In the genomic region with DNA sequence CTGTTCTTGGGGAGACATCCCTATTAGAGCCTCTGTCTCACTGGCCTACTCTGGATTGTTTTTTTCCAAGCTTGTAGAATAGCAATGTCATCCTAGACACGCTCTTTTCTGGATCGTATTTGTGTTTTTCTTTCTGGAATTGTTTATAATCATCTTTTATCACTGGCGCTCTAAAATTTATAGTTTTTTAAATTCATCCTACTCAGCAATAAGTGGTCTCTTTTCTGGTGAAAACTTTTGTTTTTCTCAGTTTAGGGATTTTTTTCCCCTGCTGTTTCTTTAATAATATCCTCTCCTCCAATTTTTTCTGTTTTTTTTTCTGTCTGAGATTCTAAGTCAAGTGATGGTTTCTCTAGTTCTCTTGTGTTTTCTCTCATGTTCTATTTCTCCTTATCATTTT, we compare ENCODE assay signal across 28 cellular contexts. TPM values are rescaled to one million over a fixed set of nuclear protein-coding genes. Genes with fewer than 3 reads are reported as not detected.
"Had no signal": no experiment of that assay in that cellular context is flagged by ENCODE, and none has a peak within 500 bp of the region (broad histone marks: within the 10 kb centered on the region; RNA-seq: fewer than 3 reads in every experiment).

No MANE protein-coding gene starts in this region.

- DNase-seq: activated CD4-positive, alpha-beta T cell treated with anti-CD3 and anti-CD28 coated beads for 4 hours; activated CD4-positive, alpha-beta T cell treated with anti-CD3 and anti-CD28 coated beads, Interleukin-2, amount 50 U/mL, for 48 hours; activated CD8-positive, alpha-beta memory T cell treated with anti-CD3 and anti-CD28 coated beads, Interleukin-2, amount 10 ng/mL, durations not matched to agents 7 days and 5 days; activated effector memory CD4-positive, alpha-beta T cell treated with Interleukin-2 at 50 U/mL for 16 hours; activated naive CD4-positive, alpha-beta T cell; activated T-cell treated with anti-CD3 and anti-CD28 coated beads, Interleukin-2, amount 50 U/mL, for 24 hours; aorta; caudate nucleus; NCI-H1092; NCI-H1417; NCI-H1694; NCI-H2029; NCI-H2107; NCI-H2171 treated with DMSO at 0.1 percent for 48 hours; NCI-H345; NCI-H510A; NCI-H526 treated with DMSO at 0.1 percent for 48 hours; NCI-H82 had no signal

- H3K27me3 ChIP-seq: breast epithelium had no signal

- H3K9me3 Mint-ChIP-seq: activated naive CD4-positive, alpha-beta T cell treated with anti-CD3 and anti-CD28 coated beads, Interleukin-2, amount 50 U/mL, for 24 hours; activated T-cell treated with anti-CD3 and anti-CD28 coated beads, Interleukin-2, amount 50 U/mL, for 24 hours; activated T-helper 1 cell treated with anti-CD3 and anti-CD28 coated beads, Interleukin-12 subunit alpha, Interleukin-12 subunit beta, Interleukin-2, Interleukin-4 antibody, amounts not matched to agents 30 ng/mL and 10 ng/mL and 1 ng/mL, durations not matched to agents 14 hours and 24 hours and 36 hours; T-helper 1 cell treated with Interleukin-12 subunit alpha and Interleukin-12 subunit beta and Interleukin-4 antibody, amounts not matched to agents 30 μg/mL and 1 μg/mL, for 36 hours had no signal

- H3K27ac ChIP-seq: KMS-11, SK-N-MC had no signal

- H3K36me3 Mint-ChIP-seq: activated CD8-positive, alpha-beta memory T cell treated with anti-CD3 and anti-CD28 coated beads, Interleukin-2, amount 10 ng/mL, durations not matched to agents 7 days and 5 days; activated naive CD4-positive, alpha-beta T cell treated with anti-CD3 and anti-CD28 coated beads, Interleukin-2, amount 50 U/mL, for 24 hours had no signal

- H3K4me2 ChIP-seq: KMS-11 had no signal

- ATAC-seq: activated CD4-positive, CD25-positive, alpha-beta regulatory T cell treated with anti-CD3 and anti-CD28 coated beads, Interleukin-2, amount 50 U/mL, for 24 hours; activated CD8-positive, alpha-beta memory T cell treated with anti-CD3 and anti-CD28 coated beads, Interleukin-2, amount 10 ng/mL, durations not matched to agents 7 days and 5 days had no signal

- H3K36me3 ChIP-seq: breast epithelium had no signal

- H3K9ac ChIP-seq: KMS-11 had no signal

- H3K4me3 Mint-ChIP-seq: activated CD8-positive, alpha-beta memory T cell treated with anti-CD3 and anti-CD28 coated beads, Interleukin-2, amount 10 ng/mL, durations not matched to agents 7 days and 5 days; activated naive CD4-positive, alpha-beta T cell treated with anti-CD3 and anti-CD28 coated beads, Interleukin-2, amount 50 U/mL, for 24 hours; activated T-cell treated with anti-CD3 and anti-CD28 coated beads, Interleukin-2, amount 50 U/mL, for 24 hours; activated T-helper 1 cell treated with anti-CD3 and anti-CD28 coated beads, Interleukin-12 subunit alpha, Interleukin-12 subunit beta, Interleukin-2, Interleukin-4 antibody, amounts not matched to agents 30 ng/mL and 10 ng/mL and 1 ng/mL, durations not matched to agents 14 hours and 24 hours and 36 hours; T-helper 1 cell treated with Interleukin-12 subunit alpha and Interleukin-12 subunit beta and Interleukin-4 antibody, amounts not matched to agents 30 μg/mL and 1 μg/mL, for 36 hours had no signal

- H3K27me3 Mint-ChIP-seq: activated naive CD4-positive, alpha-beta T cell treated with anti-CD3 and anti-CD28 coated beads, Interleukin-2, amount 50 U/mL, for 24 hours had no signal

- H3K9me3 ChIP-seq: breast epithelium had no signal

- H3K4me1 ChIP-seq: breast epithelium had no signal

- H3K27ac Mint-ChIP-seq: activated CD8-positive, alpha-beta memory T cell treated with anti-CD3 and anti-CD28 coated beads, Interleukin-2, amount 10 ng/mL, durations not matched to agents 7 days and 5 days; activated T-cell treated with anti-CD3 and anti-CD28 coated beads, Interleukin-2, amount 50 U/mL, for 24 hours; activated T-helper 1 cell treated with anti-CD3 and anti-CD28 coated beads, Interleukin-12 subunit alpha, Interleukin-12 subunit beta, Interleukin-2, Interleukin-4 antibody, amounts not matched to agents 30 ng/mL and 10 ng/mL and 1 ng/mL, durations not matched to agents 14 hours and 24 hours and 36 hours; T-helper 1 cell treated with Interleukin-12 subunit alpha and Interleukin-12 subunit beta and Interleukin-4 antibody, amounts not matched to agents 30 μg/mL and 1 μg/mL, for 36 hours had no signal

- H3K4me3 ChIP-seq: breast epithelium, SK-N-MC had no signal

RNA-seq across cellular contexts. Expression of a gene that starts 25.2 kb away (rescaled TPM):
- total RNA-seq: activated CD8-positive, alpha-beta memory T cell treated with anti-CD3 and anti-CD28 coated beads, Interleukin-2, amount 10 ng/mL, durations not matched to agents 7 days and 5 days; activated T-helper 1 cell treated with anti-CD3 and anti-CD28 coated beads, Interleukin-12 subunit alpha, Interleukin-12 subunit beta, Interleukin-2, Interleukin-4 antibody, amounts not matched to agents 30 ng/mL and 10 ng/mL and 1 ng/mL, durations not matched to agents 14 hours and 24 hours and 36 hours; aorta; breast epithelium; MCF 10A; OCI-LY7; RPMI7951 had no signal
- polyA plus RNA-seq: aorta had no signal

RNA-seq across cellular contexts. Expression of a gene that starts 59.7 kb away (rescaled TPM):
- total RNA-seq: MCF 10A, RPMI7951 had no signal
